In the genomic region with DNA sequence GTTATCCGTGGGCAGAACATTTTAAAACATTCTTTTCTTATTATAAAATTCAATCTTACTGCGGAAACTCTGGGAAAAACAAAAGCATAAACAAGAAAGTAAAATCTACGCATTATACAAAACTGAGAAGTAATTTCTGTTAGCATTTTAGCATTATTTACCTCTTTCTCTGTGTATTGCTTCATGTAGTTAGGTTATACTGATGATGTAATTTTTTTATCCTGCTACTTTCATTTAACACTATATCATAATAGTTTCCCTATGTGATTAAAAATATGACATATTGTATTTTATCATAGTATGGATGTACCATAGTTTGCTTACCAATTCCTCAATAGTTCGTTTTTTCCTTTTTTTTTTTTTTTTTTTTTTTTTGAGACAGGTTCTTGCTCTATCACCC, we compare ENCODE assay signal across 1 cellular context.
TF ChIP-seq lines count a peak whose summit lies in the region.

No MANE protein-coding gene starts in this region.

TF ChIP-seq in HepG2, 621 proteins besides CTCF, POLR2A, EP300 and RAD21 (continued from another document):
- TF ChIP-seq NFRKB (IDR thresholded peaks at IDR 0.05) (no peak), CEBPB (IDR thresholded peaks at IDR 0.05; ENCODE audit: borderline replicate concordance, low read depth, low read length) (peak; percentile 53; the same call in 1 of the 2 replicates)
- TF ChIP-seq, protein P1, sequence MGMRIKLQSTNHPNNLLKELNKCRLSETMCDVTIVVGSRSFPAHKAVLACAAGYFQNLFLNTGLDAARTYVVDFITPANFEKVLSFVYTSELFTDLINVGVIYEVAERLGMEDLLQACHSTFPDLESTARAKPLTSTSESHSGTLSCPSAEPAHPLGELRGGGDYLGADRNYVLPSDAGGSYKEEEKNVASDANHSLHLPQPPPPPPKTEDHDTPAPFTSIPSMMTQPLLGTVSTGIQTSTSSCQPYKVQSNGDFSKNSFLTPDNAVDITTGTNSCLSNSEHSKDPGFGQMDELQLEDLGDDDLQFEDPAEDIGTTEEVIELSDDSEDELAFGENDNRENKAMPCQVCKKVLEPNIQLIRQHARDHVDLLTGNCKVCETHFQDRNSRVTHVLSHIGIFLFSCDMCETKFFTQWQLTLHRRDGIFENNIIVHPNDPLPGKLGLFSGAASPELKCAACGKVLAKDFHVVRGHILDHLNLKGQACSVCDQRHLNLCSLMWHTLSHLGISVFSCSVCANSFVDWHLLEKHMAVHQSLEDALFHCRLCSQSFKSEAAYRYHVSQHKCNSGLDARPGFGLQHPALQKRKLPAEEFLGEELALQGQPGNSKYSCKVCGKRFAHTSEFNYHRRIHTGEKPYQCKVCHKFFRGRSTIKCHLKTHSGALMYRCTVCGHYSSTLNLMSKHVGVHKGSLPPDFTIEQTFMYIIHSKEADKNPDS (CRISPR knock-in tag; IDR thresholded peaks at IDR 0.05): no peak
